13 cellular contexts compared by ENCODE assay signal in genomic region chr2:120679526-120679925, GRCh38. TPM values are rescaled to one million over a fixed set of nuclear protein-coding genes. Genes with fewer than 3 reads are reported as not detected.
DNase-seq lines count a peak whose midpoint lies in the region; ATAC-seq, FAIRE-seq and TF ChIP-seq lines count a peak whose summit lies in the region.
"Had no signal": no experiment of that assay in that cellular context is flagged by ENCODE, and none has a peak within 500 bp of the region (broad histone marks: within the 10 kb centered on the region; RNA-seq: fewer than 3 reads in every experiment).

No MANE protein-coding gene starts in this region.

- intact Hi-C loops in HepG2 (cut with micrococcal nuclease; ENCODE audit: unreplicated experiment), result loop anchor here (5.0 to 10.0 kb wide), 3 partner anchors 127 to 365 kb away; no protein-coding TSS in a partner anchor
- intact Hi-C loops in right lobe of liver (cut with DNase I), result loop anchor here (5.0 to 10.0 kb wide), 4 partner anchors 115 to 365 kb away; no protein-coding TSS in a partner anchor
- intact Hi-C loops in PC-3 (cut with micrococcal nuclease), result loop anchor here (10.0 kb wide), 1 partner anchor 155 kb away; no protein-coding TSS in a partner anchor
- intact Hi-C loops in natural killer cell (cut with micrococcal nuclease), result loop anchor here (10.0 kb wide), 1 partner anchor 335 kb away; the partner anchor contains the start of gene INHBB

- no TSS peak for BruUV-seq in HepG2 (replicated peaks; lab: Mats Ljungman, UMichigan)
- no TSS peak for BruUV-seq in PC-3 (replicated peaks; lab: Mats Ljungman, UMichigan)

- in situ Hi-C loops in HepG2 (cut with HindIII; ENCODE audit: extremely low pct_ligation_motif_present, low pct_unique_long_range_greater_than_20kb), result loop anchor here (5.0 to 10.0 kb wide), 2 partner anchors 125 to 337 kb away; no protein-coding TSS in a partner anchor

- 9% methylated on average over 5 of the region's 9 CpGs for WGBS in HepG2 (ENCODE audit: low lambda C conversion rate)
- WGBS in right lobe of liver (ENCODE audit: insufficient coverage, low coverage, low lambda C conversion rate, missing lambda C conversion rate), result no CpG with 5 or more reads among the region's 9 CpGs

- H3K79me2 ChIP-seq in HepG2 (ENCODE audit: insufficient read depth, low read length) (no peaks in the 10 kb centered on the region), PC-3 (ENCODE audit: low read length) (no peaks in the 10 kb centered on the region), neural progenitor cell (ENCODE audit: low read depth) (no peaks in the 10 kb centered on the region)

- H3K36me3 ChIP-seq in HepG2 (replicated peaks in 1 of 2; ENCODE audit: control insufficient read depth in 1 of 2, insufficient read depth in 2 of 2, low read length in 2 of 2), result no peaks in the 10 kb centered on the region
- H3K36me3 ChIP-seq in right lobe of liver, result no peaks in the 10 kb centered on the region
- no peaks in the 10 kb centered on the region for H3K36me3 ChIP-seq in PC-3 (ENCODE audit: low read depth, low read length)
- H3K36me3 ChIP-seq in neural progenitor cell, result no peaks in the 10 kb centered on the region

- no peak for DNase-seq in HepG2 (ENCODE audit: low spot score)
- DNase-seq in right lobe of liver, result no peak
- DNase-seq in PC-3, result no peak
- no peak for DNase-seq in neural progenitor cell (ENCODE audit: low spot score)
- no peak for DNase-seq in NCI-H774 (lab: John Stamatoyannopoulos, UW)
- DNase-seq in ecto neural progenitor cell (ENCODE audit: low spot score), result no peak
- no peak for DNase-seq in natural killer cell
- DNase-seq: SIG-M5 had no signal

- H3K9ac ChIP-seq in HepG2 (ENCODE audit: insufficient read depth, low read depth, low read length) (no peak overlapping the region), PC-3 (ENCODE audit: low read length) (no peak overlapping the region), neural progenitor cell (no peak overlapping the region)

- peaks cover 5% of the 10 kb centered on the region; the same call in 1 of the 2 replicates for H3K4me1 ChIP-seq in HepG2 (ENCODE audit: insufficient read depth, low read length)
- H3K4me1 ChIP-seq in right lobe of liver, result no peaks in the 10 kb centered on the region
- peaks cover 9% of the 10 kb centered on the region for H3K4me1 ChIP-seq in PC-3 (ENCODE audit: insufficient read depth, low read length)
- no peaks in the 10 kb centered on the region for H3K4me1 ChIP-seq in neural progenitor cell

- H3K36me3 Mint-ChIP-seq in neural progenitor cell, result no peaks in the 10 kb centered on the region
- no peaks in the 10 kb centered on the region for H3K36me3 Mint-ChIP-seq in natural killer cell
- H3K36me3 Mint-ChIP-seq: CD8-positive, alpha-beta T cell; T-cell had no signal

- CTCF ChIA-PET in HepG2 (lab: Yijun Ruan, JAX; ENCODE audit: low intra/inter-chr PET ratio, low total read pairs) (interaction anchor here (0.8 to 3.9 kb wide), 6 partner anchors 127 to 1038 kb away, joined by 3 to 16 read pairs (median 4); no protein-coding TSS in a partner anchor), PC-3 (lab: Charles Lee) (no interaction called here)

- H3K4me3 Mint-ChIP-seq in neural progenitor cell (no peak overlapping the region), natural killer cell (no peak overlapping the region)
- H3K4me3 Mint-ChIP-seq: CD8-positive, alpha-beta T cell had no signal

- ATAC-seq in HepG2 (peak; percentile 9; the same call in 2 of the 3 replicates), right lobe of liver (no peak), PC-3 (no peak), natural killer cell (no peak), GM18498 (IDR thresholded peaks at IDR 0.05; ENCODE audit: unreplicated experiment) (no peak)

- TF ChIP-seq CTCF in HepG2 (CRISPR knock-in tag; IDR thresholded peaks at IDR 0.05) (no peak), right lobe of liver (IDR thresholded peaks at IDR 0.05) (no peak), PC-3 (conservative IDR thresholded peaks at IDR 0.05; ENCODE audit: low read depth, low read length) (no peak), neural progenitor cell (IDR thresholded peaks at IDR 0.05) (no peak), natural killer cell (IDR thresholded peaks at IDR 0.05) (no peak)

- FAIRE-seq in HepG2 (lab: Jason Lieb, UNC), result no peak
- FAIRE-seq: D721Med had no signal

- no peaks in the 10 kb centered on the region for H3F3A ChIP-seq in PC-3 (ENCODE audit: low read length, unreplicated experiment)
- H3F3A ChIP-seq in neural progenitor cell (ENCODE audit: low read depth), result peaks cover 5% of the 10 kb centered on the region

- H4K20me1 ChIP-seq in HepG2 (ENCODE audit: insufficient read depth, low read length) (no peaks in the 10 kb centered on the region; the same call in 1 of the 2 replicates), PC-3 (ENCODE audit: low read length) (no peaks in the 10 kb centered on the region), neural progenitor cell (ENCODE audit: low read depth) (no peaks in the 10 kb centered on the region)

- H3K27ac ChIP-seq in HepG2 (ENCODE audit: extremely low read length, insufficient read depth, low read length) (no peak overlapping the region), right lobe of liver (no peak overlapping the region), PC-3 (ENCODE audit: low read length) (no peak overlapping the region), neural progenitor cell (no peak overlapping the region)
- H3K27ac ChIP-seq: RWPE1 had no signal

- no peaks in the 10 kb centered on the region for H3K9me2 ChIP-seq in PC-3 (replicated peaks; ENCODE audit: low read length)

- POLR2A ChIA-PET in HepG2 (lab: Yijun Ruan, JAX) (no interaction called here), PC-3 (lab: Charles Lee; ENCODE audit: unreplicated experiment) (no interaction called here)

- H3K4me2 ChIP-seq in HepG2 (ENCODE audit: low read depth, low read length) (no peak overlapping the region), PC-3 (ENCODE audit: low read length) (0 out of 2 replicates have a peak overlapping the region, but pooled peaks have one; percentile 71), neural progenitor cell (no peak overlapping the region)

- no peak for TF ChIP-seq RAD21 in HepG2 (CRISPR knock-in tag; IDR thresholded peaks at IDR 0.05)

- H3K27me3 Mint-ChIP-seq in neural progenitor cell (ENCODE audit: insufficient read depth, low read depth) (peaks cover 40% of the 10 kb centered on the region), natural killer cell (ENCODE audit: low read depth in 2 of 2) (peaks cover 10 to 11% of the 10 kb centered on the region in 2 donors)

- H3K9me3 Mint-ChIP-seq in neural progenitor cell, result peaks cover 2% of the 10 kb centered on the region
- no peaks in the 10 kb centered on the region for H3K9me3 Mint-ChIP-seq in natural killer cell
- H3K9me3 Mint-ChIP-seq: CD8-positive, alpha-beta T cell; T-cell had no signal

- TF ChIP-seq POLR2A in HepG2 (IDR thresholded peaks at IDR 0.05; ENCODE audit: insufficient read depth in 1 of 2, low read depth in 2 of 2, low read length in 2 of 2) (no peak), right lobe of liver (IDR thresholded peaks at IDR 0.05) (no peak)

- peaks cover 2 to 70% of the 10 kb centered on the region in 2 experiments; a peak in 3 of 5 replicates for H3K27me3 ChIP-seq in HepG2 (ENCODE audit: control insufficient read depth in 1 of 2, insufficient read depth in 2 of 2, low read length in 2 of 2)
- no peaks in the 10 kb centered on the region for H3K27me3 ChIP-seq in right lobe of liver
- no peaks in the 10 kb centered on the region for H3K27me3 ChIP-seq in PC-3 (ENCODE audit: low read length)
- peaks cover 56% of the 10 kb centered on the region for H3K27me3 ChIP-seq in neural progenitor cell

- H3K4me1 Mint-ChIP-seq in neural progenitor cell (no peaks in the 10 kb centered on the region), natural killer cell (no peaks in the 10 kb centered on the region)

- peak overlapping the region; percentile 76 for H3K27ac Mint-ChIP-seq in neural progenitor cell
- no peak overlapping the region for H3K27ac Mint-ChIP-seq in natural killer cell
- H3K27ac Mint-ChIP-seq: T-cell had no signal

- H3K9me3 ChIP-seq in HepG2 (ENCODE audit: low read length) (no peaks in the 10 kb centered on the region), right lobe of liver (no peaks in the 10 kb centered on the region), PC-3 (ENCODE audit: low read length) (no peaks in the 10 kb centered on the region), neural progenitor cell (ENCODE audit: low read depth) (no peaks in the 10 kb centered on the region)

- H3K4me3 ChIP-seq in HepG2 (replicated peaks in 1 of 3; ENCODE audit: insufficient read depth in 1 of 3, low read depth in 2 of 3, low read length in 3 of 3) (no peak overlapping the region), right lobe of liver (no peak overlapping the region), PC-3 (ENCODE audit: low read length) (no peak overlapping the region), neural progenitor cell (no peak overlapping the region)

- TF ChIP-seq EP300 in HepG2 (IDR thresholded peaks at IDR 0.05; ENCODE audit: low read depth in 2 of 2, low read length in 2 of 2) (no peak), HepG2 (CRISPR knock-in tag; IDR thresholded peaks at IDR 0.05; ENCODE audit: borderline replicate concordance) (no peak)

- H2AFZ ChIP-seq in HepG2 (ENCODE audit: low read length) (no peak overlapping the region), PC-3 (ENCODE audit: low read length) (peak overlapping the region; percentile 62; the same call in 1 of the 2 replicates), neural progenitor cell (replicated peaks) (no peak overlapping the region)

RNA-seq across cellular contexts. Expression of gene GLI2, which starts 56.1 kb away (rescaled TPM):
- total RNA-seq in HepG2 (2016; rRNA removed; fragmentation: Illumina TruSeq; extraction: Trizol) (not detected in 2 replicates), right lobe of liver (under 1 TPM; 0.09 to 0.73 (median 0.48) TPM), PC-3 (2014; rRNA removed) (4.0 and 30.3 TPM in 2 replicates), neural progenitor cell (ENCODE audit: low replicate concordance) (9.4 and 39.6 TPM in 2 replicates), natural killer cell (not detected)
- total RNA-seq in HepG2 (2016; cell fraction: cytosol; rRNA removed; fragmentation: Illumina TruSeq; extraction: Trizol; ENCODE audit: low read depth), result not detected in 2 replicates
- not detected in 2 replicates for total RNA-seq in HepG2 (2016; cell fraction: insoluble cytoplasmic fraction; rRNA removed; fragmentation: Illumina TruSeq; extraction: Trizol)
- total RNA-seq in HepG2 (2016; cell fraction: membrane; rRNA removed; fragmentation: Illumina TruSeq; extraction: Trizol), result not detected in 2 replicates
- total RNA-seq in HepG2 (2016; cell fraction: nucleus; rRNA removed; fragmentation: Illumina TruSeq; extraction: Trizol), result not detected in 2 replicates
- not detected in 2 replicates for polyA plus RNA-seq in HepG2 (2011; rRNA removed)
- polyA plus RNA-seq in HepG2 (2011; cell fraction: cytosol; rRNA removed), result not detected in 2 replicates
- polyA plus RNA-seq in HepG2 (2011; cell fraction: nucleus; rRNA removed), result not detected in 2 replicates
- polyA plus RNA-seq in HepG2 (2012), result not detected in 2 replicates
- not detected in 2 replicates for polyA plus RNA-seq in HepG2 (2016; cell fraction: cytosol; fragmentation: Illumina TruSeq; extraction: Trizol; ENCODE audit: low read depth)
- polyA plus RNA-seq in HepG2 (2016; cell fraction: insoluble cytoplasmic fraction; fragmentation: Illumina TruSeq; extraction: Trizol; ENCODE audit: low read depth), result not detected in 2 replicates
- not detected in 2 replicates for polyA plus RNA-seq in HepG2 (2016; cell fraction: membrane; fragmentation: Illumina TruSeq; extraction: Trizol; ENCODE audit: low read depth)
- polyA plus RNA-seq in HepG2 (2016; cell fraction: nucleus; fragmentation: Illumina TruSeq; extraction: Trizol; ENCODE audit: insufficient read depth, low read depth), result not detected in 2 replicates
- 0.98 TPM in 1 of 2 replicates, not detected in the other for polyA minus RNA-seq in HepG2 (2011; rRNA and poly(A)+ RNA removed; ENCODE audit: low replicate concordance)
- not detected in 2 replicates for polyA minus RNA-seq in HepG2 (2011; cell fraction: cytosol; rRNA and poly(A)+ RNA removed)
- polyA minus RNA-seq in HepG2 (2011; cell fraction: nucleus; rRNA and poly(A)+ RNA removed), result not detected in 2 replicates
- total RNA-seq: CD8-positive, alpha-beta T cell had no signal
